In the genomic region with DNA sequence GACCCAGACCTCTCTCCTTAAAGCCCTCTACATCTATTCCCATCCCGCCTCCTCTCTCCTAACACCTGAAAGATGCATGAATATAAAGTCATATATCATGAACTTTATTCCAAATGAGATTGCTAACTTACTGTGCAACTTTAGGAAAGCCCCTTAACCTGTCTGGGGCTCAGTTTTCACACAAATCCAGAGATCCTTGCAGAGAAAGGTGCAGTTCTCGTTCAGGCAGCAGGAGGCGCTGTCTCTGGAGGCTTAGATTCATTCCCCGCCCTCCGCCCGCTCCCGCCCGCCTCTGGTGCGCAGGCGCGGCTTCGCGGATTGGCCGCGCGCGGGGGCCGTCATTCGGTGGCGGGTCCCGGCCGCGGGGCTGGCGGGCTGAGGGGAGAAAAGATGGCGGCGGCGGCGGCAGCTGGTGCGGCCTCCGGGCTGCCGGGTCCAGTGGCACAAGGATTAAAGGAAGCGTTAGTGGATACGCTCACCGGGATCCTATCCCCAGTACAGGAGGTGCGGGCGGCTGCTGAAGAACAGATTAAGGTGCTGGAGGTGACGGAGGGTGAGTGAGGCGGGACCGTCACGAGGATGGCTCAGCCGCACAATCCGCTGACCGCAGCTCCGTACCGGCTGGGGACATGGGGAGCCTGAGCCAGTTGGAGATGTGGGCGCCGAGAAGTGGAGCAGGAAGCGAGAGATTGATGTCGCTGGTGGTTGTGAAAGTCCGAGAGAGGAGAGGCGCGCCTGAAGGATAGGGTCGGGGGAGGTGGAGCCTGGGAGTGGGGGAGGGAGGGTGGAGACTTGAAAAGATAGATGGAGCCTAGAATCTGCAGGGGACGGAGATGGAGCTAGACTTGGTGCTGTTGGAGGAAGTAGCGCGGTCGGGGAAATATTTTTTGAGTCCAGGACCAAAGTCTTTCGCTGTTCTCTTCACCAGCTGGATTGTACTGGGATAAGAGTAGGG, we compare ENCODE assay signal across 1 cellular context.
A peak's percentile ranks its signal among the peaks of the same experiment; 100 is the strongest.
TF ChIP-seq lines count a peak whose summit lies in the region.

A gene (plus strand): TSS at position 338 of the 955 bp plus-strand sequence. CDS start 53 bp downstream, at position 391.

TF ChIP-seq in HepG2, 621 proteins besides CTCF, POLR2A, EP300 and RAD21 (continued from another document):
- TF ChIP-seq, protein P1, sequence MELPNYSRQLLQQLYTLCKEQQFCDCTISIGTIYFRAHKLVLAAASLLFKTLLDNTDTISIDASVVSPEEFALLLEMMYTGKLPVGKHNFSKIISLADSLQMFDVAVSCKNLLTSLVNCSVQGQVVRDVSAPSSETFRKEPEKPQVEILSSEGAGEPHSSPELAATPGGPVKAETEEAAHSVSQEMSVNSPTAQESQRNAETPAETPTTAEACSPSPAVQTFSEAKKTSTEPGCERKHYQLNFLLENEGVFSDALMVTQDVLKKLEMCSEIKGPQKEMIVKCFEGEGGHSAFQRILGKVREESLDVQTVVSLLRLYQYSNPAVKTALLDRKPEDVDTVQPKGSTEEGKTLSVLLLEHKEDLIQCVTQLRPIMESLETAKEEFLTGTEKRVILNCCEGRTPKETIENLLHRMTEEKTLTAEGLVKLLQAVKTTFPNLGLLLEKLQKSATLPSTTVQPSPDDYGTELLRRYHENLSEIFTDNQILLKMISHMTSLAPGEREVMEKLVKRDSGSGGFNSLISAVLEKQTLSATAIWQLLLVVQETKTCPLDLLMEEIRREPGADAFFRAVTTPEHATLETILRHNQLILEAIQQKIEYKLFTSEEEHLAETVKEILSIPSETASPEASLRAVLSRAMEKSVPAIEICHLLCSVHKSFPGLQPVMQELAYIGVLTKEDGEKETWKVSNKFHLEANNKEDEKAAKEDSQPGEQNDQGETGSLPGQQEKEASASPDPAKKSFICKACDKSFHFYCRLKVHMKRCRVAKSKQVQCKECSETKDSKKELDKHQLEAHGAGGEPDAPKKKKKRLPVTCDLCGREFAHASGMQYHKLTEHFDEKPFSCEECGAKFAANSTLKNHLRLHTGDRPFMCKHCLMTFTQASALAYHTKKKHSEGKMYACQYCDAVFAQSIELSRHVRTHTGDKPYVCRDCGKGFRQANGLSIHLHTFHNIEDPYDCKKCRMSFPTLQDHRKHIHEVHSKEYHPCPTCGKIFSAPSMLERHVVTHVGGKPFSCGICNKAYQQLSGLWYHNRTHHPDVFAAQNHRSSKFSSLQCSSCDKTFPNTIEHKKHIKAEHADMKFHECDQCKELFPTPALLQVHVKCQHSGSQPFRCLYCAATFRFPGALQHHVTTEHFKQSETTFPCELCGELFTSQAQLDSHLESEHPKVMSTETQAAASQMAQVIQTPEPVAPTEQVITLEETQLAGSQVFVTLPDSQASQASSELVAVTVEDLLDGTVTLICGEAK (IDR thresholded peaks at IDR 0.05), result no peak
- TF ChIP-seq, protein P1 (CRISPR knock-in tag; IDR thresholded peaks at IDR 0.05), result peak; percentile 67
- TF ChIP-seq SOX6 (IDR thresholded peaks at IDR 0.05) (no peak), SOX6 (CRISPR knock-in tag; IDR thresholded peaks at IDR 0.05) (peak; percentile 0; the same call in 1 of the 2 replicates), ZNF670 (CRISPR knock-in tag; IDR thresholded peaks at IDR 0.05; ENCODE audit: borderline replicate concordance) (no peak), ZFP36L1 (CRISPR knock-in tag; IDR thresholded peaks at IDR 0.05) (peak; percentile 48; the same call in 1 of the 2 replicates), KLF6 (CRISPR knock-in tag; IDR thresholded peaks at IDR 0.05) (0 out of 2 replicates have a peak, but pooled peaks have one; percentile 42), SPEN (CRISPR knock-in tag; IDR thresholded peaks at IDR 0.05; ENCODE audit: low read depth) (peak; percentile 84; the same call in 1 of the 2 replicates), RFX3 (CRISPR knock-in tag; IDR thresholded peaks at IDR 0.05) (no peak), NR2C2 (CRISPR knock-in tag; IDR thresholded peaks at IDR 0.05; ENCODE audit: borderline replicate concordance) (peak; percentile 58), RBM39 (IDR thresholded peaks at IDR 0.05; ENCODE audit: low read depth, low read length, poor library complexity, severe bottlenecking) (peak; percentile 51), AGO1 (IDR thresholded peaks at IDR 0.05; ENCODE audit: low read depth, low read length, poor library complexity, severe bottlenecking) (peak; percentile 48), ELF4 (CRISPR knock-in tag; IDR thresholded peaks at IDR 0.05; ENCODE audit: borderline replicate concordance) (no peak)
- TF ChIP-seq, protein P2, sequence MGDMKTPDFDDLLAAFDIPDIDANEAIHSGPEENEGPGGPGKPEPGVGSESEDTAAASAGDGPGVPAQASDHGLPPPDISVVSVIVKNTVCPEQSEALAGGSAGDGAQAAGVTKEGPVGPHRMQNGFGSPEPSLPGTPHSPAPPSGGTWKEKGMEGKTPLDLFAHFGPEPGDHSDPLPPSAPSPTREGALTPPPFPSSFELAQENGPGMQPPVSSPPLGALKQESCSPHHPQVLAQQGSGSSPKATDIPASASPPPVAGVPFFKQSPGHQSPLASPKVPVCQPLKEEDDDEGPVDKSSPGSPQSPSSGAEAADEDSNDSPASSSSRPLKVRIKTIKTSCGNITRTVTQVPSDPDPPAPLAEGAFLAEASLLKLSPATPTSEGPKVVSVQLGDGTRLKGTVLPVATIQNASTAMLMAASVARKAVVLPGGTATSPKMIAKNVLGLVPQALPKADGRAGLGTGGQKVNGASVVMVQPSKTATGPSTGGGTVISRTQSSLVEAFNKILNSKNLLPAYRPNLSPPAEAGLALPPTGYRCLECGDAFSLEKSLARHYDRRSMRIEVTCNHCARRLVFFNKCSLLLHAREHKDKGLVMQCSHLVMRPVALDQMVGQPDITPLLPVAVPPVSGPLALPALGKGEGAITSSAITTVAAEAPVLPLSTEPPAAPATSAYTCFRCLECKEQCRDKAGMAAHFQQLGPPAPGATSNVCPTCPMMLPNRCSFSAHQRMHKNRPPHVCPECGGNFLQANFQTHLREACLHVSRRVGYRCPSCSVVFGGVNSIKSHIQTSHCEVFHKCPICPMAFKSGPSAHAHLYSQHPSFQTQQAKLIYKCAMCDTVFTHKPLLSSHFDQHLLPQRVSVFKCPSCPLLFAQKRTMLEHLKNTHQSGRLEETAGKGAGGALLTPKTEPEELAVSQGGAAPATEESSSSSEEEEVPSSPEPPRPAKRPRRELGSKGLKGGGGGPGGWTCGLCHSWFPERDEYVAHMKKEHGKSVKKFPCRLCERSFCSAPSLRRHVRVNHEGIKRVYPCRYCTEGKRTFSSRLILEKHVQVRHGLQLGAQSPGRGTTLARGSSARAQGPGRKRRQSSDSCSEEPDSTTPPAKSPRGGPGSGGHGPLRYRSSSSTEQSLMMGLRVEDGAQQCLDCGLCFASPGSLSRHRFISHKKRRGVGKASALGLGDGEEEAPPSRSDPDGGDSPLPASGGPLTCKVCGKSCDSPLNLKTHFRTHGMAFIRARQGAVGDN (CRISPR knock-in tag; IDR thresholded peaks at IDR 0.05), result peak; percentile 81
- TF ChIP-seq, protein P3, sequence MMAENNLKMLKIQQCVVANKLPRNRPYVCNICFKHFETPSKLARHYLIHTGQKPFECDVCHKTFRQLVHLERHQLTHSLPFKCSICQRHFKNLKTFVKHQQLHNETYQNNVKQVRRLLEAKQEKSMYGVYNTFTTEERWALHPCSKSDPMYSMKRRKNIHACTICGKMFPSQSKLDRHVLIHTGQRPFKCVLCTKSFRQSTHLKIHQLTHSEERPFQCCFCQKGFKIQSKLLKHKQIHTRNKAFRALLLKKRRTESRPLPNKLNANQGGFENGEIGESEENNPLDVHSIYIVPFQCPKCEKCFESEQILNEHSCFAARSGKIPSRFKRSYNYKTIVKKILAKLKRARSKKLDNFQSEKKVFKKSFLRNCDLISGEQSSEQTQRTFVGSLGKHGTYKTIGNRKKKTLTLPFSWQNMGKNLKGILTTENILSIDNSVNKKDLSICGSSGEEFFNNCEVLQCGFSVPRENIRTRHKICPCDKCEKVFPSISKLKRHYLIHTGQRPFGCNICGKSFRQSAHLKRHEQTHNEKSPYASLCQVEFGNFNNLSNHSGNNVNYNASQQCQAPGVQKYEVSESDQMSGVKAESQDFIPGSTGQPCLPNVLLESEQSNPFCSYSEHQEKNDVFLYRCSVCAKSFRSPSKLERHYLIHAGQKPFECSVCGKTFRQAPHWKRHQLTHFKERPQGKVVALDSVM (CRISPR knock-in tag; IDR thresholded peaks at IDR 0.05), result peak; percentile 60
- TF ChIP-seq, protein P4, sequence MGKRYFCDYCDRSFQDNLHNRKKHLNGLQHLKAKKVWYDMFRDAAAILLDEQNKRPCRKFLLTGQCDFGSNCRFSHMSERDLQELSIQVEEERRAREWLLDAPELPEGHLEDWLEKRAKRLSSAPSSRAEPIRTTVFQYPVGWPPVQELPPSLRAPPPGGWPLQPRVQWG (CRISPR knock-in tag; IDR thresholded peaks at IDR 0.05; ENCODE audit: borderline replicate concordance, low read depth), result no peak; the same call in 1 of the 2 replicates
- TF ChIP-seq, protein P5, sequence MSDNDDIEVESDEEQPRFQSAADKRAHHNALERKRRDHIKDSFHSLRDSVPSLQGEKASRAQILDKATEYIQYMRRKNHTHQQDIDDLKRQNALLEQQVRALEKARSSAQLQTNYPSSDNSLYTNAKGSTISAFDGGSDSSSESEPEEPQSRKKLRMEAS (IDR thresholded peaks at IDR 0.05), result peak; percentile 64
- TF ChIP-seq, protein P6, sequence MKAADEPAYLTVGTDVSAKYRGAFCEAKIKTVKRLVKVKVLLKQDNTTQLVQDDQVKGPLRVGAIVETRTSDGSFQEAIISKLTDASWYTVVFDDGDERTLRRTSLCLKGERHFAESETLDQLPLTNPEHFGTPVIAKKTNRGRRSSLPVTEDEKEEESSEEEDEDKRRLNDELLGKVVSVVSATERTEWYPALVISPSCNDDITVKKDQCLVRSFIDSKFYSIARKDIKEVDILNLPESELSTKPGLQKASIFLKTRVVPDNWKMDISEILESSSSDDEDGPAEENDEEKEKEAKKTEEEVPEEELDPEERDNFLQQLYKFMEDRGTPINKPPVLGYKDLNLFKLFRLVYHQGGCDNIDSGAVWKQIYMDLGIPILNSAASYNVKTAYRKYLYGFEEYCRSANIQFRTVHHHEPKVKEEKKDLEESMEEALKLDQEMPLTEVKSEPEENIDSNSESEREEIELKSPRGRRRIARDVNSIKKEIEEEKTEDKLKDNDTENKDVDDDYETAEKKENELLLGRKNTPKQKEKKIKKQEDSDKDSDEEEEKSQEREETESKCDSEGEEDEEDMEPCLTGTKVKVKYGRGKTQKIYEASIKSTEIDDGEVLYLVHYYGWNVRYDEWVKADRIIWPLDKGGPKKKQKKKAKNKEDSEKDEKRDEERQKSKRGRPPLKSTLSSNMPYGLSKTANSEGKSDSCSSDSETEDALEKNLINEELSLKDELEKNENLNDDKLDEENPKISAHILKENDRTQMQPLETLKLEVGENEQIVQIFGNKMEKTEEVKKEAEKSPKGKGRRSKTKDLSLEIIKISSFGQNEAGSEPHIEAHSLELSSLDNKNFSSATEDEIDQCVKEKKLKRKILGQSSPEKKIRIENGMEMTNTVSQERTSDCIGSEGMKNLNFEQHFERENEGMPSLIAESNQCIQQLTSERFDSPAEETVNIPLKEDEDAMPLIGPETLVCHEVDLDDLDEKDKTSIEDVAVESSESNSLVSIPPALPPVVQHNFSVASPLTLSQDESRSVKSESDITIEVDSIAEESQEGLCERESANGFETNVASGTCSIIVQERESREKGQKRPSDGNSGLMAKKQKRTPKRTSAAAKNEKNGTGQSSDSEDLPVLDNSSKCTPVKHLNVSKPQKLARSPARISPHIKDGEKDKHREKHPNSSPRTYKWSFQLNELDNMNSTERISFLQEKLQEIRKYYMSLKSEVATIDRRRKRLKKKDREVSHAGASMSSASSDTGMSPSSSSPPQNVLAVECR (CRISPR knock-in tag; IDR thresholded peaks at IDR 0.05; ENCODE audit: borderline replicate concordance), result peak; percentile 90
- TF ChIP-seq, protein P7, sequence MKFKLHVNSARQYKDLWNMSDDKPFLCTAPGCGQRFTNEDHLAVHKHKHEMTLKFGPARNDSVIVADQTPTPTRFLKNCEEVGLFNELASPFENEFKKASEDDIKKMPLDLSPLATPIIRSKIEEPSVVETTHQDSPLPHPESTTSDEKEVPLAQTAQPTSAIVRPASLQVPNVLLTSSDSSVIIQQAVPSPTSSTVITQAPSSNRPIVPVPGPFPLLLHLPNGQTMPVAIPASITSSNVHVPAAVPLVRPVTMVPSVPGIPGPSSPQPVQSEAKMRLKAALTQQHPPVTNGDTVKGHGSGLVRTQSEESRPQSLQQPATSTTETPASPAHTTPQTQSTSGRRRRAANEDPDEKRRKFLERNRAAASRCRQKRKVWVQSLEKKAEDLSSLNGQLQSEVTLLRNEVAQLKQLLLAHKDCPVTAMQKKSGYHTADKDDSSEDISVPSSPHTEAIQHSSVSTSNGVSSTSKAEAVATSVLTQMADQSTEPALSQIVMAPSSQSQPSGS (CRISPR knock-in tag; IDR thresholded peaks at IDR 0.05), result peak; percentile 41; the same call in 1 of the 2 replicates
